ENCODE assay signal across 34 cellular contexts in genomic region chr3:194244167-194244566, GRCh38.
"Had no signal": no experiment of that assay in that cellular context is flagged by ENCODE, and none has a peak within 500 bp of the region (broad histone marks: within the 10 kb centered on the region; RNA-seq: fewer than 3 reads in every experiment).

No MANE protein-coding gene starts in this region.

- H3K4me1 Mint-ChIP-seq: activated naive CD8-positive, alpha-beta T cell treated with anti-CD3 and anti-CD28 coated beads for 36 hours; activated T-helper 17 cell treated with anti-CD3 and anti-CD28 coated beads, Interleukin-2, amount 50 U/mL, for 72 hours; central memory CD8-positive, alpha-beta T cell had no signal

- H3K4me2 ChIP-seq: KMS-11 had no signal

- H3K36me3 ChIP-seq: brain microvascular endothelial cell, cardiac muscle cell, SJCRH30, WERI-Rb-1 had no signal

- ATAC-seq: activated T-cell treated with anti-CD3 and anti-CD28 coated beads, Interleukin-2, amount 50 U/mL, for 72 hours; activated T-helper 17 cell treated with anti-CD3 and anti-CD28 coated beads, Interleukin-2, amount 50 U/mL, for 72 hours; Panc1 had no signal

- DNase-seq: activated CD4-positive, alpha-beta T cell treated with anti-CD3 and anti-CD28 coated beads for 1 hour; activated CD4-positive, alpha-beta T cell treated with anti-CD3 and anti-CD28 coated beads for 48 hours; activated CD4-positive, alpha-beta T cell treated with anti-CD3 and anti-CD28 coated beads, Interleukin-2, amount 50 U/mL, for 4 hours; activated CD4-positive, CD25-positive, alpha-beta regulatory T cell; activated effector memory CD4-positive, alpha-beta T cell treated with anti-CD3 and anti-CD28 coated beads, Interleukin-2, amount 50 U/mL, for 16 hours; activated naive CD4-positive, alpha-beta T cell; activated naive CD4-positive, alpha-beta T cell treated with anti-CD3 and anti-CD28 coated beads, Interleukin-2, amount 50 U/mL, for 16 hours; activated naive CD8-positive, alpha-beta T cell treated with anti-CD3 and anti-CD28 coated beads for 36 hours; activated T-cell treated with anti-CD3 and anti-CD28 coated beads, Interleukin-2, amount 50 U/mL, for 1 hour; activated T-cell treated with anti-CD3 and anti-CD28 coated beads, Interleukin-2, amount 50 U/mL, for 72 hours; amniotic stem cell; aorta; brain microvascular endothelial cell; MM.1S; MV-4-11; NCI-H1092; NCI-H1436 treated with DMSO at 0.1 percent for 48 hours; NCI-H187 treated with DMSO at 0.1 percent for 48 hours; NCI-H2081; NCI-H226; NCI-H446 treated with DMSO at 0.1 percent for 48 hours; NCI-H524; NCI-H69; NCI-H82; SHP77; SJCRH30; T1000; WERI-Rb-1 had no signal

- H3K4me3 ChIP-seq: cardiac muscle cell, SJCRH30, SK-N-MC had no signal

- H3K27ac Mint-ChIP-seq: activated naive CD8-positive, alpha-beta T cell treated with anti-CD3 and anti-CD28 coated beads for 36 hours; activated T-cell treated with anti-CD3 and anti-CD28 coated beads, Interleukin-2, amount 50 U/mL, for 72 hours; activated T-helper 17 cell treated with anti-CD3 and anti-CD28 coated beads, Interleukin-2, amount 50 U/mL, for 72 hours had no signal

- H3K27me3 ChIP-seq: cardiac muscle cell, SJCRH30 had no signal

- H3K4me3 Mint-ChIP-seq: activated naive CD8-positive, alpha-beta T cell treated with anti-CD3 and anti-CD28 coated beads for 36 hours; activated T-cell treated with anti-CD3 and anti-CD28 coated beads, Interleukin-2, amount 50 U/mL, for 72 hours; activated T-helper 17 cell treated with anti-CD3 and anti-CD28 coated beads, Interleukin-2, amount 50 U/mL, for 72 hours; central memory CD8-positive, alpha-beta T cell had no signal

- H3K27ac ChIP-seq: brain microvascular endothelial cell, cardiac muscle cell, KMS-11, SJCRH30, WERI-Rb-1 had no signal

- H3K9me3 Mint-ChIP-seq: activated naive CD8-positive, alpha-beta T cell treated with anti-CD3 and anti-CD28 coated beads for 36 hours; activated T-cell treated with anti-CD3 and anti-CD28 coated beads, Interleukin-2, amount 50 U/mL, for 72 hours; activated T-helper 17 cell treated with anti-CD3 and anti-CD28 coated beads, Interleukin-2, amount 50 U/mL, for 72 hours; central memory CD8-positive, alpha-beta T cell had no signal

- H3K9me3 ChIP-seq: SJCRH30 had no signal

- H3K36me3 Mint-ChIP-seq: activated naive CD8-positive, alpha-beta T cell treated with anti-CD3 and anti-CD28 coated beads for 36 hours had no signal
